In genomic region chr7:66696774-66697191, GRCh38 we compare ENCODE assay signal across 10 cellular contexts. TPM values are rescaled to one million over a fixed set of nuclear protein-coding genes. Genes with fewer than 3 reads are reported as not detected.
A peak's percentile ranks its signal among the peaks of the same experiment; 100 is the strongest.
DNase-seq lines count a peak whose midpoint lies in the region; ATAC-seq and TF ChIP-seq lines count a peak whose summit lies in the region.
"Had no signal": no experiment of that assay in that cellular context is flagged by ENCODE, and none has a peak within 500 bp of the region (broad histone marks: within the 10 kb centered on the region; RNA-seq: fewer than 3 reads in every experiment).

No MANE protein-coding gene starts in this region.

- H3K27ac Mint-ChIP-seq in natural killer cell, result no peak overlapping the region

- H3K27me3 ChIP-seq in WERI-Rb-1 (ENCODE audit: insufficient read depth, low read depth, severe bottlenecking) (no peaks in the 10 kb centered on the region), mesenchymal stem cell (ENCODE audit: control insufficient read depth in 1 of 2, insufficient read depth in 1 of 2, low read length in 2 of 2) (no peaks in the 10 kb centered on the region)
- H3K27me3 ChIP-seq: hepatocyte had no signal

- H3K4me3 ChIP-seq in WERI-Rb-1 (ENCODE audit: low read depth, low read length), result no peak overlapping the region
- H3K4me3 ChIP-seq in mesenchymal stem cell (ENCODE audit: insufficient read depth in 1 of 2, low read depth in 1 of 2, low read length in 2 of 2), result peak overlapping the region in 1 of 2 experiments; percentile 40
- H3K4me3 ChIP-seq: hepatocyte had no signal

- no peak overlapping the region for H2BK120ac ChIP-seq in mesenchymal stem cell (ENCODE audit: low read depth, low read length)

- no peak overlapping the region for H3K23ac ChIP-seq in mesenchymal stem cell (ENCODE audit: low read length in 2 of 2)

- H3K4me1 ChIP-seq in mesenchymal stem cell (ENCODE audit: control insufficient read depth, insufficient read depth, low read depth, low read length), result peaks cover 8% of the 10 kb centered on the region

- no peaks in the 10 kb centered on the region for H3K9me3 Mint-ChIP-seq in natural killer cell
- H3K9me3 Mint-ChIP-seq: brain had no signal

- H3K36me3 ChIP-seq in WERI-Rb-1, result no peaks in the 10 kb centered on the region
- peaks cover 39 to 52% of the 10 kb centered on the region in 2 experiments for H3K36me3 ChIP-seq in mesenchymal stem cell (ENCODE audit: control insufficient read depth in 1 of 2, insufficient read depth in 2 of 2, low read depth in 1 of 2, low read length in 2 of 2)

- H2AK5ac ChIP-seq in mesenchymal stem cell (ENCODE audit: low read length, severe bottlenecking), result no peak overlapping the region

- DNase-seq in DMS 273 treated with DMSO at 0.1 percent for 48 hours (lab: John Stamatoyannopoulos, UW), result peak; percentile 99
- DNase-seq in LHCN-M2 (ENCODE audit: low read depth), result peak; percentile 91
- peak; percentile 33 for DNase-seq in WERI-Rb-1
- DNase-seq in mesenchymal stem cell, result peak; percentile 16
- DNase-seq in NCI-H1048 (lab: John Stamatoyannopoulos, UW), result no peak
- no peak for DNase-seq in NCI-H1092 (lab: John Stamatoyannopoulos, UW)
- no peak for DNase-seq in natural killer cell

- no peak for ATAC-seq in natural killer cell
- ATAC-seq in HG03095 (IDR thresholded peaks at IDR 0.05; ENCODE audit: unreplicated experiment), result no peak

- no peak overlapping the region for H3K4ac ChIP-seq in mesenchymal stem cell (ENCODE audit: low read depth in 1 of 2, low read length in 2 of 2)

- intact Hi-C loops in natural killer cell (cut with micrococcal nuclease), result no loop called here

- H3K4me1 Mint-ChIP-seq in natural killer cell, result no peaks in the 10 kb centered on the region

- H3K27me3 Mint-ChIP-seq in natural killer cell (ENCODE audit: low read depth in 2 of 2), result no peaks in the 10 kb centered on the region

- H3K79me1 ChIP-seq in mesenchymal stem cell (replicated peaks; ENCODE audit: low read length, poor library complexity, severe bottlenecking), result peaks cover 29% of the 10 kb centered on the region

- no peak overlapping the region for H4K91ac ChIP-seq in mesenchymal stem cell (ENCODE audit: low read length)

- WGBS in mesenchymal stem cell, result 88% methylated on average over 2 of the region's 2 CpGs

- H3K4me3 Mint-ChIP-seq in natural killer cell, result no peak overlapping the region
- H3K4me3 Mint-ChIP-seq: brain had no signal

- H3K9ac ChIP-seq in mesenchymal stem cell (ENCODE audit: low read length), result peak overlapping the region; percentile 44

- no peak overlapping the region for H2BK12ac ChIP-seq in mesenchymal stem cell (ENCODE audit: low read length in 2 of 2)

- H3K27ac ChIP-seq in WERI-Rb-1, result peak overlapping the region; percentile 37; the same call in 1 of the 2 replicates
- H3K27ac ChIP-seq in mesenchymal stem cell (ENCODE audit: low read length, poor library complexity, severe bottlenecking), result no peak overlapping the region
- H3K27ac ChIP-seq: hepatocyte had no signal

- H3K18ac ChIP-seq in mesenchymal stem cell (ENCODE audit: low read depth in 1 of 2, low read length in 2 of 2), result no peak overlapping the region

- H2BK5ac ChIP-seq in mesenchymal stem cell (ENCODE audit: low read depth, low read length, poor library complexity, severe bottlenecking), result no peak overlapping the region

- H3K9me3 ChIP-seq in WERI-Rb-1 (ENCODE audit: severe bottlenecking) (no peaks in the 10 kb centered on the region), mesenchymal stem cell (ENCODE audit: control insufficient read depth, low read length) (no peaks in the 10 kb centered on the region)

- no peak overlapping the region for H4K8ac ChIP-seq in mesenchymal stem cell (ENCODE audit: low read length)

- H3K14ac ChIP-seq in mesenchymal stem cell (ENCODE audit: low read length in 2 of 2), result no peak overlapping the region

- no peak overlapping the region for H2BK15ac ChIP-seq in mesenchymal stem cell (ENCODE audit: low read depth, poor library complexity, severe bottlenecking)

- no peak overlapping the region for H2AFZ ChIP-seq in mesenchymal stem cell (ENCODE audit: low read depth, low read length)
- H2AFZ ChIP-seq: hepatocyte had no signal

- H3K36me3 Mint-ChIP-seq in natural killer cell, result no peaks in the 10 kb centered on the region

- H3K4me2 ChIP-seq in mesenchymal stem cell (ENCODE audit: low read length, poor library complexity, severe bottlenecking), result no peak overlapping the region
- H3K4me2 ChIP-seq: hepatocyte had no signal

- no peak for TF ChIP-seq CTCF in WERI-Rb-1 (IDR thresholded peaks at IDR 0.05; ENCODE audit: low read depth, low read length)
- TF ChIP-seq CTCF in natural killer cell (IDR thresholded peaks at IDR 0.05), result no peak

RNA-seq across cellular contexts. Expression of gene RABGEF1, which starts 43.8 kb away (rescaled TPM):
- total RNA-seq in LHCN-M2 (2014; rRNA removed) (44.5 and 58.3 TPM in 2 replicates), natural killer cell (10 to 100 TPM; 26.1 to 38.1 (median 31.7) TPM)
- 25.4 TPM for polyA plus RNA-seq in LHCN-M2 (2012)
- polyA plus RNA-seq in mesenchymal stem cell (2013, experiment 1 of 2), result 15.6 TPM
- polyA plus RNA-seq in mesenchymal stem cell (2013, experiment 2 of 2), result 16.4 TPM

Comparison
In these comparisons a context has a peak if more than half of its experiments do, and no peak if none do; other contexts are left out.
1. DNase-seq: peak in DMS 273 treated with DMSO at 0.1 percent for 48 hours (single experiment), LHCN-M2 (single experiment), WERI-Rb-1 (single experiment) and mesenchymal stem cell (single experiment); none in NCI-H1048 (single experiment), NCI-H1092 (single experiment) and natural killer cell (single experiment).